8 cellular contexts compared by ENCODE assay signal in genomic region chr20:45971425-45971674, GRCh38. TPM values are rescaled to one million over a fixed set of nuclear protein-coding genes. Genes with fewer than 3 reads are reported as not detected.
A peak's percentile ranks its signal among the peaks of the same experiment; 100 is the strongest.
DNase-seq lines count a peak whose midpoint lies in the region; ATAC-seq and TF ChIP-seq lines count a peak whose summit lies in the region.

No MANE protein-coding gene starts in this region.

- H3K79me2 ChIP-seq in OCI-LY3 (ENCODE audit: low read length), result peaks cover 24% of the 10 kb centered on the region

- no peaks in the 10 kb centered on the region for H3K9me3 Mint-ChIP-seq in endothelial cell (ENCODE audit: unreplicated experiment)

- WGBS in psoas muscle, 3 donors, result 2 to 5% (median 3%) methylated on average over 14 of the region's 14 CpGs

- H3K36me3 ChIP-seq in ES-I3 (ENCODE audit: insufficient read depth, low read length) (peaks cover 10% of the 10 kb centered on the region), OCI-LY3 (replicated peaks; ENCODE audit: low read depth, low read length) (peaks cover 27% of the 10 kb centered on the region), psoas muscle (ENCODE audit: insufficient read depth in 1 of 2, low read depth in 1 of 2) (peaks cover 2 to 30% of the 10 kb centered on the region in 2 donors)

- peak; percentile 19 for ATAC-seq in GM21717 (IDR thresholded peaks at IDR 0.05; ENCODE audit: unreplicated experiment)
- ATAC-seq in psoas muscle, result peak in 1 of 4 donors; percentile 17

- H2AFZ ChIP-seq in OCI-LY3 (ENCODE audit: low read depth, low read length), result peak overlapping the region; percentile 55

- peaks cover 7% of the 10 kb centered on the region for H3K27me3 Mint-ChIP-seq in endothelial cell (ENCODE audit: unreplicated experiment)

- DNase-seq in endothelial cell (ENCODE audit: low spot score), result no peak
- DNase-seq in psoas muscle, result no peak
- no peak for DNase-seq in NCI-H187 treated with DMSO at 0.1 percent for 48 hours (lab: John Stamatoyannopoulos, UW)
- DNase-seq in NCI-H1105 (lab: John Stamatoyannopoulos, UW), result no peak
- no peak for DNase-seq in dermis blood vessel endothelial cell

- H4K20me1 ChIP-seq in OCI-LY3 (ENCODE audit: insufficient read depth, low read length), result 0 out of 2 replicates have a peak, but pooled peaks cover 3% of the 10 kb centered on the region

- H3K36me3 Mint-ChIP-seq in endothelial cell (ENCODE audit: low read depth, unreplicated experiment), result peaks cover 14% of the 10 kb centered on the region

- H3K4me1 Mint-ChIP-seq in endothelial cell (ENCODE audit: unreplicated experiment), result peaks cover 11% of the 10 kb centered on the region

- H3K27ac ChIP-seq in OCI-LY3 (ENCODE audit: low read length) (peak overlapping the region; percentile 91), psoas muscle (peak overlapping the region; percentile 97)

- H3K4me3 ChIP-seq in OCI-LY3 (ENCODE audit: low read length), result peak overlapping the region; percentile 80
- H3K4me3 ChIP-seq in psoas muscle, result peak overlapping the region; percentile 93

- H3K4me1 ChIP-seq in ES-I3 (ENCODE audit: insufficient read depth, low read length) (0 out of 2 replicates have a peak, but pooled peaks cover 10% of the 10 kb centered on the region), OCI-LY3 (ENCODE audit: low read length) (peaks cover 26% of the 10 kb centered on the region), psoas muscle (peaks cover 27% of the 10 kb centered on the region)

- TF ChIP-seq CTCF in OCI-LY3 (IDR thresholded peaks at IDR 0.05; ENCODE audit: low read depth, low read length) (no peak), endothelial cell (IDR thresholded peaks at IDR 0.05; ENCODE audit: unreplicated experiment) (no peak), psoas muscle (IDR thresholded peaks at IDR 0.05) (no peak)

- H3K4me2 ChIP-seq in OCI-LY3 (ENCODE audit: low read length), result peak overlapping the region; percentile 97

- H3K9ac ChIP-seq in ES-I3 (ENCODE audit: low read depth, low read length) (peak overlapping the region; percentile 99), OCI-LY3 (ENCODE audit: low read length) (peak overlapping the region; percentile 91)

- H3K27ac Mint-ChIP-seq in endothelial cell (ENCODE audit: unreplicated experiment), result no peak overlapping the region

- H3K4me3 Mint-ChIP-seq in endothelial cell (ENCODE audit: unreplicated experiment), result peak overlapping the region; percentile 86

- intact Hi-C loops in psoas muscle (cut with DNase I), result loop anchor here in 1 of 2 donors (5.0 kb wide), 1 partner anchor 121 kb away; no protein-coding TSS in a partner anchor

- no peaks in the 10 kb centered on the region for H3K27me3 ChIP-seq in OCI-LY3 (ENCODE audit: low read depth, low read length)
- H3K27me3 ChIP-seq in psoas muscle (ENCODE audit: insufficient read depth in 3 of 3, low read length in 2 of 3), result no peaks in the 10 kb centered on the region

- H3K9me3 ChIP-seq in ES-I3 (ENCODE audit: control insufficient read depth, insufficient read depth, low read length), result no peaks in the 10 kb centered on the region
- H3K9me3 ChIP-seq in OCI-LY3 (ENCODE audit: insufficient read depth, low read length), result no peaks in the 10 kb centered on the region
- no peaks in the 10 kb centered on the region for H3K9me3 ChIP-seq in psoas muscle

RNA-seq across cellular contexts. Expression of gene ZNF335, which starts 0.7 kb away (rescaled TPM):
- total RNA-seq in endothelial cell (ENCODE audit: unreplicated experiment) (22.9 TPM), psoas muscle (10 to 100 TPM; 10.2 to 11.5 (median 10.9) TPM), dermis blood vessel endothelial cell (14.8 and 17.4 TPM in 2 replicates)
- polyA plus RNA-seq in psoas muscle, result 1 to 10 TPM; 6.9 to 9.0 (median 7.2) TPM

RNA-seq across cellular contexts. Expression of gene PCIF1, which starts 36.9 kb away (rescaled TPM):
- total RNA-seq in endothelial cell (ENCODE audit: unreplicated experiment), result 34.8 TPM
- total RNA-seq in psoas muscle, result 10 to 100 TPM; 24.7 to 46.7 (median 32.0) TPM
- 10 to 100 TPM; 26.0 to 41.3 (median 29.7) TPM for polyA plus RNA-seq in psoas muscle
- total RNA-seq in dermis blood vessel endothelial cell, result 13.3 and 16.2 TPM in 2 replicates

RNA-seq across cellular contexts. Expression of gene MMP9, which starts 37.4 kb away (rescaled TPM):
- total RNA-seq in endothelial cell (ENCODE audit: unreplicated experiment), result 9.7 TPM
- total RNA-seq in psoas muscle, result 1 to 10 TPM in 1 of 4 donors, under 1 TPM in 3; 0.30 to 1.2 (median 0.53) TPM
- under 1 TPM; 0.07 to 0.20 (median 0.19) TPM for polyA plus RNA-seq in psoas muscle
- not detected in 2 replicates for total RNA-seq in dermis blood vessel endothelial cell

RNA-seq across cellular contexts. Expression of gene SLC12A5, which starts 57.7 kb away (rescaled TPM):
- total RNA-seq in endothelial cell (ENCODE audit: unreplicated experiment), result 8.8 TPM
- not detected for total RNA-seq in psoas muscle
- polyA plus RNA-seq in psoas muscle, result under 1 TPM in 1 of 3 donors, not detected in 2; 0.29 TPM
- total RNA-seq in dermis blood vessel endothelial cell, result 0.17 and 0.47 TPM in 2 replicates

RNA-seq across cellular contexts. Expression of gene PLTP, which starts 59.4 kb away (rescaled TPM):
- total RNA-seq in endothelial cell (ENCODE audit: unreplicated experiment) (41.3 TPM), psoas muscle (10 to 100 TPM; 19.0 to 38.0 (median 33.9) TPM), dermis blood vessel endothelial cell (2.4 and 5.4 TPM in 2 replicates)
- 10 to 100 TPM in 2 of 3 donors, 1 to 10 TPM in 1; 7.9 to 14.4 (median 13.1) TPM for polyA plus RNA-seq in psoas muscle
